Comparison of ENCODE assay signal across 20 cellular contexts in genomic region chr1:230413061-230413460, GRCh38.
"Had no signal": no experiment of that assay in that cellular context is flagged by ENCODE, and none has a peak within 500 bp of the region (broad histone marks: within the 10 kb centered on the region; RNA-seq: fewer than 3 reads in every experiment).

No MANE protein-coding gene starts in this region.

- DNase-seq: stimulated activated CD4-positive, alpha-beta T cell treated with anti-CD3 and anti-CD28 coated beads, Interleukin-2, amount 100 ng/mL, for 48 hours; stimulated activated CD4-positive, alpha-beta T cell treated with anti-CD3 and anti-CD28 coated beads, Interleukin-4, amount 100 ng/mL, for 1 hour; stimulated activated CD4-positive, alpha-beta T cell treated with anti-CD3 and anti-CD28 coated beads, Interleukin-4, amount 100 ng/mL, for 24 hours; stimulated activated CD4-positive, alpha-beta T cell treated with anti-CD3 and anti-CD28 coated beads, Interleukin-4, amount 100 ng/mL, for 4 hours; stimulated activated CD8-positive, alpha-beta memory T cell treated with anti-CD3 and anti-CD28 coated beads, Interleukin-4, amount 100 ng/mL, for 48 hours; stimulated activated naive B cell treated with anti-CD40 and anti-IgM and Interleukin-4, amounts not matched to agents 10 μg/mL and 1 μg/mL and 100 μg/mL, for 72 hours; stimulated activated naive CD4-positive, alpha-beta T cell; stimulated activated naive CD4-positive, alpha-beta T cell treated with Interleukin-2 at 50 U/mL for 16 hours; stimulated activated naive CD8-positive, alpha-beta T cell treated with anti-CD3 and anti-CD28 coated beads, Interleukin-15, amount 100 ng/mL, for 72 hours; stimulated activated naive CD8-positive, alpha-beta T cell treated with anti-CD3 and anti-CD28 coated beads, Interleukin-15, Interleukin-2, amounts not matched to agents 100 U/mL and 50 U/mL, for 24 hours; stomach; substantia nigra; testis; thyroid gland; tibial artery; transverse colon; trophoblast cell; upper lobe of left lung; upper lobe of right lung; uterus had no signal
